13 cellular contexts compared by ENCODE assay signal in the genomic region with DNA sequence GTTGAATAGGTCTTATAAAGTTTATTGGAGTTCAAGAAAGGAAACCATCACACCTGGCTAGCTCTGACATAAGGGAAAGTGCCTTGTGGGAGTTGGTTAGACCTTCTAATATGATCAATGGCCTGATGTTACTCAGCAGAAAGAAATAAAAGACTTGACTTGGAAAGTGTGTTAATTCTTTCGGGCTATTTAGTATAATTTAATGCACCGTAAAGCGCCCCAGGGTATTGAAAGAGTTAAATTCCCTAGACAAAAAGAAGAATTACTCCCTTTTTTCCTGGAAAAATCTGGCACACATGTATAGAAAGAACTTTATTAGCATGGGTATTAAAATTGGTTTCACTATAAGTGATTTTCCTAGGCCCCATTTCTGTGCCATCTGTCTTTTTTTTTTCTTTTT.
DNase-seq lines count a peak whose midpoint lies in the region; ATAC-seq and TF ChIP-seq lines count a peak whose summit lies in the region.
"Had no signal": no experiment of that assay in that cellular context is flagged by ENCODE, and none has a peak within 500 bp of the region (broad histone marks: within the 10 kb centered on the region; RNA-seq: fewer than 3 reads in every experiment).

No MANE protein-coding gene starts in this region.

- intact Hi-C loops in left ventricle myocardium inferior (cut with micrococcal nuclease) = no loop called here

- peaks cover 19% of the 10 kb centered on the region for H3K4me1 Mint-ChIP-seq in neural progenitor cell
- H3K4me1 Mint-ChIP-seq: CD4-positive, CD25-positive, alpha-beta regulatory T cell had no signal

- TF ChIP-seq CTCF in neural progenitor cell (IDR thresholded peaks at IDR 0.05) (no peak), left ventricle myocardium inferior (IDR thresholded peaks at IDR 0.05; ENCODE audit: borderline replicate concordance) (no peak)

- H3K4me1 ChIP-seq in SJCRH30 (peaks cover 4% of the 10 kb centered on the region), neural progenitor cell (peaks cover 26% of the 10 kb centered on the region), left ventricle myocardium inferior (no peaks in the 10 kb centered on the region)
- H3K4me1 ChIP-seq: BLaER1 treated with 17β-estradiol and CSF1 and Interleukin-3, amounts not matched to agents 10 nM and 100 nM had no signal

- no peak overlapping the region for H3K9ac ChIP-seq in neural progenitor cell
- H3K9ac ChIP-seq: BLaER1 treated with 17β-estradiol and CSF1 and Interleukin-3, amounts not matched to agents 10 nM and 100 nM had no signal

- H2AFZ ChIP-seq in neural progenitor cell (replicated peaks) = no peak overlapping the region

- peak overlapping the region; percentile 54 for H3K4me2 ChIP-seq in neural progenitor cell
- H3K4me2 ChIP-seq: BLaER1 treated with 17β-estradiol and CSF1 and Interleukin-3, amounts not matched to agents 10 nM and 100 nM had no signal

- peaks cover 3% of the 10 kb centered on the region for H3K36me3 Mint-ChIP-seq in neural progenitor cell
- H3K36me3 Mint-ChIP-seq: CD4-positive, CD25-positive, alpha-beta regulatory T cell had no signal

- no peaks in the 10 kb centered on the region for H3K79me2 ChIP-seq in neural progenitor cell (ENCODE audit: low read depth)

- peaks cover 3% of the 10 kb centered on the region for H3K9me3 Mint-ChIP-seq in neural progenitor cell

- H3K36me3 ChIP-seq in SJCRH30 (no peaks in the 10 kb centered on the region), neural progenitor cell (no peaks in the 10 kb centered on the region), left ventricle myocardium inferior (no peaks in the 10 kb centered on the region)
- H3K36me3 ChIP-seq: BLaER1 treated with 17β-estradiol and CSF1 and Interleukin-3, amounts not matched to agents 10 nM and 100 nM had no signal

- no peak for ATAC-seq in HG03139 (IDR thresholded peaks at IDR 0.05; ENCODE audit: unreplicated experiment)

- H3F3A ChIP-seq in neural progenitor cell (ENCODE audit: low read depth) = peaks cover 11% of the 10 kb centered on the region

- DNase-seq in NCI-H1105 treated with DMSO at 0.1 percent for 48 hours (lab: John Stamatoyannopoulos, UW) (peak; percentile 46), NCI-H1105 (lab: John Stamatoyannopoulos, UW) (no peak), SJCRH30 (no peak), neural progenitor cell (ENCODE audit: low spot score) (no peak), NCI-H1694 (lab: John Stamatoyannopoulos, UW) (no peak), left ventricle myocardium inferior (no peak)
- DNase-seq in stimulated activated CD4-positive, alpha-beta T cell treated with anti-CD3 and anti-CD28 coated beads, Interleukin-4, amount 100 ng/mL, for 1 hour = no peak
- DNase-seq: Calu3; CD4-positive, CD25-positive, alpha-beta regulatory T cell; DMS 273 treated with DMSO at 0.1 percent for 48 hours had no signal

- H3K27me3 ChIP-seq in SJCRH30 = no peaks in the 10 kb centered on the region
- H3K27me3 ChIP-seq in neural progenitor cell = no peaks in the 10 kb centered on the region
- no peaks in the 10 kb centered on the region for H3K27me3 ChIP-seq in left ventricle myocardium inferior (ENCODE audit: low read depth)
- H3K27me3 ChIP-seq: BLaER1 treated with 17β-estradiol and CSF1 and Interleukin-3, amounts not matched to agents 10 nM and 100 nM had no signal

- H3K27ac ChIP-seq in SJCRH30 (peak overlapping the region; percentile 33), neural progenitor cell (peak overlapping the region; percentile 76), left ventricle myocardium inferior (replicated peaks) (no peak overlapping the region)
- H3K27ac ChIP-seq: 22Rv1; BLaER1 treated with 17β-estradiol and CSF1 and Interleukin-3, amounts not matched to agents 10 nM and 100 nM had no signal

- H3K4me3 Mint-ChIP-seq in neural progenitor cell = no peak overlapping the region
- H3K4me3 Mint-ChIP-seq: CD4-positive, CD25-positive, alpha-beta regulatory T cell had no signal

- H3K4me3 ChIP-seq in SJCRH30 (no peak overlapping the region), neural progenitor cell (no peak overlapping the region), left ventricle myocardium inferior (no peak overlapping the region)
- H3K4me3 ChIP-seq: BLaER1 treated with 17β-estradiol and CSF1 and Interleukin-3, amounts not matched to agents 10 nM and 100 nM had no signal

- H3K27me3 Mint-ChIP-seq in neural progenitor cell (ENCODE audit: insufficient read depth, low read depth) = peaks cover 6% of the 10 kb centered on the region
- H3K27me3 Mint-ChIP-seq: CD4-positive, CD25-positive, alpha-beta regulatory T cell had no signal

- no peaks in the 10 kb centered on the region for H3K9me3 ChIP-seq in SJCRH30 (replicated peaks)
- no peaks in the 10 kb centered on the region for H3K9me3 ChIP-seq in neural progenitor cell (ENCODE audit: low read depth)
- no peaks in the 10 kb centered on the region for H3K9me3 ChIP-seq in left ventricle myocardium inferior (replicated peaks)

- no peak overlapping the region for H3K27ac Mint-ChIP-seq in neural progenitor cell
- H3K27ac Mint-ChIP-seq: CD4-positive, CD25-positive, alpha-beta regulatory T cell had no signal

- H4K20me1 ChIP-seq in neural progenitor cell (ENCODE audit: low read depth) = no peaks in the 10 kb centered on the region
- H4K20me1 ChIP-seq: BLaER1 treated with 17β-estradiol and CSF1 and Interleukin-3, amounts not matched to agents 10 nM and 100 nM had no signal
